25 cellular contexts compared by ENCODE assay signal in genomic region chr2:219417374-219417773, GRCh38. TPM values are rescaled to one million over a fixed set of nuclear protein-coding genes. Genes with fewer than 3 reads are reported as not detected.
A peak's percentile ranks its signal among the peaks of the same experiment; 100 is the strongest.
DNase-seq lines count a peak whose midpoint lies in the region; ATAC-seq and TF ChIP-seq lines count a peak whose summit lies in the region.
"Had no signal": no experiment of that assay in that cellular context is flagged by ENCODE, and none has a peak within 500 bp of the region (broad histone marks: within the 10 kb centered on the region; RNA-seq: fewer than 3 reads in every experiment).

No MANE protein-coding gene starts in this region.

- H3K4me1 ChIP-seq in heart left ventricle (peaks cover 0 to 38% (median 10%) of the 10 kb centered on the region in 12 donors), prostate gland (replicated peaks) (no peaks in the 10 kb centered on the region)
- H3K4me1 ChIP-seq: upper lobe of right lung had no signal

- H3K27ac Mint-ChIP-seq in activated CD4-positive, alpha-beta memory T cell treated with anti-CD3 and anti-CD28 coated beads, Interleukin-2, amount 10 ng/mL, durations not matched to agents 7 days and 5 days, result no peak overlapping the region
- H3K27ac Mint-ChIP-seq: activated CD4-positive, alpha-beta T cell treated with anti-CD3 and anti-CD28 coated beads, Interleukin-2, amount 10 ng/mL, durations not matched to agents 24 days and 14 days; activated naive CD4-positive, alpha-beta T cell treated with anti-CD3 and anti-CD28 coated beads, Interleukin-2, amount 50 U/mL, for 72 hours; CD4-positive, CD25-positive, alpha-beta regulatory T cell; dendritic cell treated with granulocyte-macrophage colony-stimulating factor and Interleukin-4, amounts not matched to agents 40 ng/mL and 50 ng/mL, for 4 days; IgD-negative memory B cell; stimulated activated memory B cell treated with anti-CD40 and anti-IgM and Interleukin-4, amounts not matched to agents 10 μg/mL and 1 μg/mL and 100 μg/mL, for 72 hours had no signal

- H3K4me3 Mint-ChIP-seq in activated CD4-positive, alpha-beta memory T cell treated with anti-CD3 and anti-CD28 coated beads, Interleukin-2, amount 10 ng/mL, durations not matched to agents 7 days and 5 days, result no peak overlapping the region
- H3K4me3 Mint-ChIP-seq: activated CD4-positive, alpha-beta T cell treated with anti-CD3 and anti-CD28 coated beads, Interleukin-2, amount 10 ng/mL, durations not matched to agents 24 days and 14 days; CD4-positive, CD25-positive, alpha-beta regulatory T cell; dendritic cell treated with granulocyte-macrophage colony-stimulating factor and Interleukin-4, amounts not matched to agents 40 ng/mL and 50 ng/mL, for 4 days; IgD-negative memory B cell; mesothelial cell of epicardium; stimulated activated memory B cell treated with anti-CD40 and anti-IgM and Interleukin-4, amounts not matched to agents 10 μg/mL and 1 μg/mL and 100 μg/mL, for 72 hours had no signal

- CTCF ChIA-PET in activated CD4-positive, alpha-beta memory T cell treated with anti-CD3 and anti-CD28 coated beads, Interleukin-2, amount 10 ng/mL, durations not matched to agents 7 days and 5 days (lab: Charles Lee), result interaction anchor here (1.4 kb wide), 1 partner anchor 123 kb away, joined by 4 read pairs; no protein-coding TSS in a partner anchor

- H3K4me3 ChIP-seq in heart left ventricle (peak overlapping the region in 2 of 12 donors; percentile 58 to 77), prostate gland (no peak overlapping the region), dorsolateral prefrontal cortex (no peak overlapping the region)
- H3K4me3 ChIP-seq: GM23248, PC-9, upper lobe of right lung had no signal

- H3K9me3 Mint-ChIP-seq in activated CD4-positive, alpha-beta memory T cell treated with anti-CD3 and anti-CD28 coated beads, Interleukin-2, amount 10 ng/mL, durations not matched to agents 7 days and 5 days, result peaks cover 1% of the 10 kb centered on the region
- H3K9me3 Mint-ChIP-seq: activated CD4-positive, alpha-beta T cell treated with anti-CD3 and anti-CD28 coated beads, Interleukin-2, amount 10 ng/mL, durations not matched to agents 24 days and 14 days; activated naive CD4-positive, alpha-beta T cell treated with anti-CD3 and anti-CD28 coated beads, Interleukin-2, amount 50 U/mL, for 72 hours; dendritic cell treated with granulocyte-macrophage colony-stimulating factor and Interleukin-4, amounts not matched to agents 40 ng/mL and 50 ng/mL, for 4 days; mesothelial cell of epicardium; stimulated activated memory B cell treated with anti-CD40 and anti-IgM and Interleukin-4, amounts not matched to agents 10 μg/mL and 1 μg/mL and 100 μg/mL, for 72 hours had no signal

- POLR2A ChIA-PET in activated CD4-positive, alpha-beta memory T cell treated with anti-CD3 and anti-CD28 coated beads, Interleukin-2, amount 10 ng/mL, durations not matched to agents 7 days and 5 days (lab: Charles Lee), result no interaction called here

- intact Hi-C loops in heart left ventricle (cut with DNase I) (loop anchor here in 1 of 10 donors (1.0 kb wide), 1 partner anchor 12 kb away; no protein-coding TSS in a partner anchor), prostate gland (cut with DNase I) (no loop called here), dorsolateral prefrontal cortex (cut with DNase I) (no loop called here)

- ATAC-seq in heart left ventricle, result peak; percentile 60 to 66 (median 62)
- ATAC-seq: stimulated activated memory B cell treated with anti-CD40 and anti-IgM and Interleukin-4, amounts not matched to agents 10 μg/mL and 1 μg/mL and 100 μg/mL, for 72 hours had no signal

- peaks cover 58% of the 10 kb centered on the region for H3K27me3 Mint-ChIP-seq in activated CD4-positive, alpha-beta memory T cell treated with anti-CD3 and anti-CD28 coated beads, Interleukin-2, amount 10 ng/mL, durations not matched to agents 7 days and 5 days

- peaks cover 0 to 21% (median 15%) of the 10 kb centered on the region in 9 donors for H3K27me3 ChIP-seq in heart left ventricle
- peaks cover 2% of the 10 kb centered on the region for H3K27me3 ChIP-seq in prostate gland (replicated peaks; ENCODE audit: insufficient read depth)
- H3K27me3 ChIP-seq in dorsolateral prefrontal cortex, result peaks cover 0 to 33% (median 13%) of the 10 kb centered on the region in 45 donors

- H3K27ac ChIP-seq in heart left ventricle (peak overlapping the region; percentile 78 to 99 (median 96)), prostate gland (peak overlapping the region; percentile 62 to 67), dorsolateral prefrontal cortex (peak overlapping the region in 14 of 59 donors; percentile 2 to 61 (median 38))
- H3K27ac ChIP-seq: GM23248, PC-9, upper lobe of right lung had no signal

- TF ChIP-seq CTCF in heart left ventricle (IDR thresholded peaks at IDR 0.05) (no peak), prostate gland (IDR thresholded peaks at IDR 0.05) (no peak), dorsolateral prefrontal cortex (IDR thresholded peaks at IDR 0.05 in 54 of 56, conservative IDR thresholded peaks at IDR 0.05 in 2 of 56; ENCODE audit: low read depth in 1 of 56, partially characterized antibody in 56 of 56) (no peak)

- H3K36me3 ChIP-seq in heart left ventricle, result peaks cover 0 to 22% (median 17%) of the 10 kb centered on the region in 9 donors
- no peaks in the 10 kb centered on the region for H3K36me3 ChIP-seq in prostate gland
- H3K36me3 ChIP-seq: upper lobe of right lung had no signal

- peak; percentile 24 to 43 for DNase-seq in stimulated activated CD8-positive, alpha-beta memory T cell treated with anti-CD3 and anti-CD28 coated beads, Interleukin-7, amount 100 ng/mL, for 4 hours (ENCODE audit: low read depth in 2 of 2)
- DNase-seq in stimulated activated CD8-positive, alpha-beta memory T cell treated with anti-CD3 and anti-CD28 coated beads, Interleukin-4, amount 100 ng/mL, for 48 hours, result no peak
- DNase-seq in heart left ventricle (peak; percentile 69 to 89 (median 79)), prostate gland (ENCODE audit: low spot score) (no peak), dorsolateral prefrontal cortex (no peak), DMS79 (lab: John Stamatoyannopoulos, UW) (no peak)
- DNase-seq in NK-92 treated with Interleukin-12 subunit alpha and Interleukin-12 subunit beta, amount 100 ng/mL, for 24 hours (lab: John Stamatoyannopoulos, UW), result no peak
- DNase-seq in activated CD4-positive, alpha-beta memory T cell treated with anti-CD3 and anti-CD28 coated beads, Interleukin-2, amount 10 ng/mL, durations not matched to agents 7 days and 5 days, result no peak
- DNase-seq: activated CD4-positive, alpha-beta T cell treated with anti-CD3 and anti-CD28 coated beads, Interleukin-2, amount 10 ng/mL, durations not matched to agents 24 days and 14 days; activated T-cell treated with anti-CD3 and anti-CD28 coated beads, Interleukin-2, amount 50 U/mL, for 1 hour; CD4-positive, CD25-positive, alpha-beta regulatory T cell; GM23248; hippocampal formation; kidney glomerular epithelial cell; NCI-H69; PC-9; SK-N-SH; small intestine; upper lobe of right lung had no signal

- H3K36me3 Mint-ChIP-seq in activated CD4-positive, alpha-beta memory T cell treated with anti-CD3 and anti-CD28 coated beads, Interleukin-2, amount 10 ng/mL, durations not matched to agents 7 days and 5 days (ENCODE audit: low read depth), result no peaks in the 10 kb centered on the region
- H3K36me3 Mint-ChIP-seq: brain; CD4-positive, CD25-positive, alpha-beta regulatory T cell; IgD-negative memory B cell; stimulated activated memory B cell treated with anti-CD40 and anti-IgM and Interleukin-4, amounts not matched to agents 10 μg/mL and 1 μg/mL and 100 μg/mL, for 72 hours had no signal

- H3K4me1 Mint-ChIP-seq in activated CD4-positive, alpha-beta memory T cell treated with anti-CD3 and anti-CD28 coated beads, Interleukin-2, amount 10 ng/mL, durations not matched to agents 7 days and 5 days, result peaks cover 4% of the 10 kb centered on the region
- H3K4me1 Mint-ChIP-seq: activated CD4-positive, alpha-beta T cell treated with anti-CD3 and anti-CD28 coated beads, Interleukin-2, amount 10 ng/mL, durations not matched to agents 24 days and 14 days; stimulated activated memory B cell treated with anti-CD40 and anti-IgM and Interleukin-4, amounts not matched to agents 10 μg/mL and 1 μg/mL and 100 μg/mL, for 72 hours had no signal

- 34 to 59% (median 43%) methylated on average over 7 to 9 of the region's 9 CpGs for WGBS in heart left ventricle, 4 donors
- 39% methylated on average over 9 of the region's 9 CpGs for WGBS in prostate gland

- TF ChIP-seq POLR2A in heart left ventricle (IDR thresholded peaks at IDR 0.05) (no peak), prostate gland (IDR thresholded peaks at IDR 0.05) (no peak)

- H3K9me3 ChIP-seq in heart left ventricle (peaks cover 0 to 8% (median 0%) of the 10 kb centered on the region in 12 donors), prostate gland (no peaks in the 10 kb centered on the region)
- H3K9me3 ChIP-seq: upper lobe of right lung had no signal

RNA-seq across cellular contexts. Expression of gene DES, which starts 0.8 kb away (rescaled TPM):
- total RNA-seq in heart left ventricle (over 10,000 TPM in 8 of 9 donors, 1,000 to 10,000 TPM in 1; 9,618 to 28,674 (median 17,979) TPM), prostate gland (1,000 to 10,000 TPM; 1,584 to 1,742 TPM), dorsolateral prefrontal cortex (100 to 1,000 TPM in 3 of 120 experiments, 10 to 100 TPM in 27, 1 to 10 TPM in 72, under 1 TPM in 18; 0.25 to 282 (median 3.2) TPM)
- polyA plus RNA-seq in heart left ventricle, result over 10,000 TPM; 15,024 to 19,385 TPM
- not detected for total RNA-seq in activated CD4-positive, alpha-beta memory T cell treated with anti-CD3 and anti-CD28 coated beads, Interleukin-2, amount 10 ng/mL, durations not matched to agents 7 days and 5 days
- total RNA-seq: activated CD4-positive, alpha-beta T cell treated with anti-CD3 and anti-CD28 coated beads, Interleukin-2, amount 10 ng/mL, durations not matched to agents 24 days and 14 days; activated naive CD4-positive, alpha-beta T cell treated with anti-CD3 and anti-CD28 coated beads, Interleukin-2, amount 50 U/mL, for 72 hours; CD4-positive, CD25-positive, alpha-beta regulatory T cell; PC-9 had no signal
- polyA plus RNA-seq: CD4-positive, CD25-positive, alpha-beta regulatory T cell; IgD-negative memory B cell had no signal

RNA-seq across cellular contexts. Expression of gene SPEG, which starts 17.3 kb away (rescaled TPM):
- total RNA-seq in heart left ventricle, result 100 to 1,000 TPM in 6 of 9 donors, 10 to 100 TPM in 3; 93.6 to 150 (median 114) TPM
- polyA plus RNA-seq in heart left ventricle, result 10 to 100 TPM; 64.8 to 92.2 TPM
- total RNA-seq in prostate gland, result 10 to 100 TPM; 30.7 to 53.4 TPM
- 100 to 1,000 TPM in 2 of 120 experiments, 10 to 100 TPM in 118; 32.9 to 106 (median 65.5) TPM for total RNA-seq in dorsolateral prefrontal cortex
- total RNA-seq in activated CD4-positive, alpha-beta memory T cell treated with anti-CD3 and anti-CD28 coated beads, Interleukin-2, amount 10 ng/mL, durations not matched to agents 7 days and 5 days, result 1 to 10 TPM in 1 of 2 experiments, under 1 TPM in 1; 0.20 to 1.1 TPM
- polyA plus RNA-seq: IgD-negative memory B cell had no signal

RNA-seq across cellular contexts. Expression of gene DNPEP, which starts 29.7 kb away (rescaled TPM):
- total RNA-seq in heart left ventricle, result 100 to 1,000 TPM in 1 of 9 donors, 10 to 100 TPM in 8; 61.8 to 101 (median 73.4) TPM
- polyA plus RNA-seq in heart left ventricle, result 10 to 100 TPM; 61.3 to 69.6 TPM
- total RNA-seq in prostate gland, result 10 to 100 TPM; 54.1 to 82.4 TPM
- 10 to 100 TPM; 22.8 to 48.2 (median 32.1) TPM for total RNA-seq in dorsolateral prefrontal cortex
- 10 to 100 TPM; 40.1 to 44.4 TPM for total RNA-seq in activated CD4-positive, alpha-beta memory T cell treated with anti-CD3 and anti-CD28 coated beads, Interleukin-2, amount 10 ng/mL, durations not matched to agents 7 days and 5 days

Comparison
In these comparisons a context has a peak if more than half of its experiments do, and no peak if none do; other contexts are left out.
1. DNase-seq: peak in stimulated activated CD8-positive, alpha-beta memory T cell treated with anti-CD3 and anti-CD28 coated beads, Interleukin-7, amount 100 ng/mL, for 4 hours (2 of 2) and heart left ventricle (5 of 5); none in stimulated activated CD8-positive, alpha-beta memory T cell treated with anti-CD3 and anti-CD28 coated beads, Interleukin-4, amount 100 ng/mL, for 48 hours (single experiment), prostate gland (single experiment), NK-92 treated with Interleukin-12 subunit alpha and Interleukin-12 subunit beta, amount 100 ng/mL, for 24 hours (single experiment), dorsolateral prefrontal cortex (0 of 10), activated CD4-positive, alpha-beta memory T cell treated with anti-CD3 and anti-CD28 coated beads, Interleukin-2, amount 10 ng/mL, durations not matched to agents 7 days and 5 days (single experiment) and DMS79 (single experiment).
2. RNA of gene DES, which starts 0.8 kb away (total RNA-seq): 9,618 to 28,674 TPM in heart left ventricle and 1,584 to 1,742 TPM in prostate gland; 0.25 to 282 TPM in dorsolateral prefrontal cortex and not detected in activated CD4-positive, alpha-beta memory T cell treated with anti-CD3 and anti-CD28 coated beads, Interleukin-2, amount 10 ng/mL, durations not matched to agents 7 days and 5 days; every median in the first group is over 4 times any median in the second.
3. RNA of gene SPEG, which starts 17.3 kb away (total RNA-seq): 93.6 to 150 TPM in heart left ventricle, 32.9 to 106 TPM in dorsolateral prefrontal cortex and 30.7 to 53.4 TPM in prostate gland; 0.20 to 1.1 TPM in activated CD4-positive, alpha-beta memory T cell treated with anti-CD3 and anti-CD28 coated beads, Interleukin-2, amount 10 ng/mL, durations not matched to agents 7 days and 5 days; every median in the first group is over 10 times any median in the second.